In genomic region chr5:108911055-108911454, GRCh38 we compare ENCODE assay signal across 14 cellular contexts.
A peak's percentile ranks its signal among the peaks of the same experiment; 100 is the strongest.
DNase-seq lines count a peak whose midpoint lies in the region; ATAC-seq lines count a peak whose summit lies in the region.
"Had no signal": no experiment of that assay in that cellular context is flagged by ENCODE, and none has a peak within 500 bp of the region (broad histone marks: within the 10 kb centered on the region; RNA-seq: fewer than 3 reads in every experiment).

No MANE protein-coding gene starts in this region.

- no peak overlapping the region for H3K4me3 ChIP-seq in H7 (ENCODE audit: insufficient read depth, low read depth, low read length)
- H3K4me3 ChIP-seq: SJSA1 had no signal

- CTCF ChIA-PET in activated CD4-positive, alpha-beta memory T cell treated with anti-CD3 and anti-CD28 coated beads, Interleukin-2, amount 10 ng/mL, durations not matched to agents 7 days and 5 days (lab: Charles Lee), result no interaction called here

- DNase-seq in stimulated activated effector memory CD8-positive, alpha-beta T cell treated with anti-CD3 and anti-CD28 coated beads, Interleukin-12 subunit alpha, Interleukin-12 subunit beta, amount 100 ng/mL, for 72 hours (ENCODE audit: low spot score in 2 of 2), result no peak
- DNase-seq in HuH-7.5 (ENCODE audit: low spot score) (no peak), NCI-H1105 treated with DMSO at 0.1 percent for 48 hours (lab: John Stamatoyannopoulos, UW) (no peak), H7 (no peak)
- DNase-seq in activated CD4-positive, alpha-beta memory T cell treated with anti-CD3 and anti-CD28 coated beads, Interleukin-2, amount 10 ng/mL, durations not matched to agents 7 days and 5 days, result no peak
- DNase-seq: activated naive CD4-positive, alpha-beta T cell treated with anti-CD3 and anti-CD28 coated beads for 36 hours; EL; endodermal cell; HCEC 1CT; NCI-H2171 treated with DMSO at 0.1 percent for 48 hours had no signal

- peak; percentile 82 for ATAC-seq in GM18909 (IDR thresholded peaks at IDR 0.05; ENCODE audit: poor library complexity, unreplicated experiment)
- peak; percentile 67 for ATAC-seq in GM21737 (IDR thresholded peaks at IDR 0.05; ENCODE audit: unreplicated experiment)
- peak; percentile 81 for ATAC-seq in HG03354 (IDR thresholded peaks at IDR 0.05; ENCODE audit: poor library complexity, severe bottlenecking, unreplicated experiment)
- peak; percentile 32 for ATAC-seq in stimulated activated effector memory CD8-positive, alpha-beta T cell treated with anti-CD3 and anti-CD28 coated beads, Interleukin-12 subunit alpha, Interleukin-12 subunit beta, amount 100 ng/mL, for 72 hours

- H3K36me3 ChIP-seq in H7 (replicated peaks; ENCODE audit: control insufficient read depth, insufficient read depth, low read length), result no peaks in the 10 kb centered on the region
- H3K36me3 ChIP-seq: SJSA1 had no signal

- H3K27me3 Mint-ChIP-seq in activated CD4-positive, alpha-beta memory T cell treated with anti-CD3 and anti-CD28 coated beads, Interleukin-2, amount 10 ng/mL, durations not matched to agents 7 days and 5 days, result no peaks in the 10 kb centered on the region

- H3K27me3 ChIP-seq in H7 (ENCODE audit: control insufficient read depth, insufficient read depth, low read length), result no peaks in the 10 kb centered on the region
- H3K27me3 ChIP-seq: SJSA1 had no signal

- no peak overlapping the region for H3K27ac Mint-ChIP-seq in stimulated activated effector memory CD8-positive, alpha-beta T cell treated with anti-CD3 and anti-CD28 coated beads, Interleukin-12 subunit alpha, Interleukin-12 subunit beta, amount 100 ng/mL, for 72 hours
- no peak overlapping the region for H3K27ac Mint-ChIP-seq in activated CD4-positive, alpha-beta memory T cell treated with anti-CD3 and anti-CD28 coated beads, Interleukin-2, amount 10 ng/mL, durations not matched to agents 7 days and 5 days
- H3K27ac Mint-ChIP-seq: activated naive CD4-positive, alpha-beta T cell treated with anti-CD3 and anti-CD28 coated beads for 36 hours; endodermal cell had no signal

- H3K9me3 Mint-ChIP-seq in stimulated activated effector memory CD8-positive, alpha-beta T cell treated with anti-CD3 and anti-CD28 coated beads, Interleukin-12 subunit alpha, Interleukin-12 subunit beta, amount 100 ng/mL, for 72 hours, result peaks cover 2% of the 10 kb centered on the region
- peaks cover 5% of the 10 kb centered on the region for H3K9me3 Mint-ChIP-seq in activated CD4-positive, alpha-beta memory T cell treated with anti-CD3 and anti-CD28 coated beads, Interleukin-2, amount 10 ng/mL, durations not matched to agents 7 days and 5 days
- H3K9me3 Mint-ChIP-seq: activated naive CD4-positive, alpha-beta T cell treated with anti-CD3 and anti-CD28 coated beads for 36 hours had no signal

- POLR2A ChIA-PET in activated CD4-positive, alpha-beta memory T cell treated with anti-CD3 and anti-CD28 coated beads, Interleukin-2, amount 10 ng/mL, durations not matched to agents 7 days and 5 days (lab: Charles Lee), result no interaction called here

- H3K36me3 Mint-ChIP-seq in stimulated activated effector memory CD8-positive, alpha-beta T cell treated with anti-CD3 and anti-CD28 coated beads, Interleukin-12 subunit alpha, Interleukin-12 subunit beta, amount 100 ng/mL, for 72 hours, result no peaks in the 10 kb centered on the region
- peaks cover 7% of the 10 kb centered on the region for H3K36me3 Mint-ChIP-seq in activated CD4-positive, alpha-beta memory T cell treated with anti-CD3 and anti-CD28 coated beads, Interleukin-2, amount 10 ng/mL, durations not matched to agents 7 days and 5 days (ENCODE audit: low read depth)

- no peak overlapping the region for H3K4me3 Mint-ChIP-seq in stimulated activated effector memory CD8-positive, alpha-beta T cell treated with anti-CD3 and anti-CD28 coated beads, Interleukin-12 subunit alpha, Interleukin-12 subunit beta, amount 100 ng/mL, for 72 hours
- H3K4me3 Mint-ChIP-seq in activated CD4-positive, alpha-beta memory T cell treated with anti-CD3 and anti-CD28 coated beads, Interleukin-2, amount 10 ng/mL, durations not matched to agents 7 days and 5 days, result no peak overlapping the region
- H3K4me3 Mint-ChIP-seq: activated naive CD4-positive, alpha-beta T cell treated with anti-CD3 and anti-CD28 coated beads for 36 hours; endodermal cell had no signal

- H3K4me1 Mint-ChIP-seq in stimulated activated effector memory CD8-positive, alpha-beta T cell treated with anti-CD3 and anti-CD28 coated beads, Interleukin-12 subunit alpha, Interleukin-12 subunit beta, amount 100 ng/mL, for 72 hours, result no peaks in the 10 kb centered on the region
- peaks cover 1% of the 10 kb centered on the region for H3K4me1 Mint-ChIP-seq in activated CD4-positive, alpha-beta memory T cell treated with anti-CD3 and anti-CD28 coated beads, Interleukin-2, amount 10 ng/mL, durations not matched to agents 7 days and 5 days
- H3K4me1 Mint-ChIP-seq: endodermal cell had no signal

Comparison
In these comparisons a context has a peak if more than half of its experiments do, and no peak if none do; other contexts are left out.
1. ATAC-seq: peak in every context shown above with its lines; median percentile 82 in GM18909; 81 in HG03354; 67 in GM21737; 32 in stimulated activated effector memory CD8-positive, alpha-beta T cell treated with anti-CD3 and anti-CD28 coated beads, Interleukin-12 subunit alpha, Interleukin-12 subunit beta, amount 100 ng/mL, for 72 hours.